18 cellular contexts compared by ENCODE assay signal in the genomic region with DNA sequence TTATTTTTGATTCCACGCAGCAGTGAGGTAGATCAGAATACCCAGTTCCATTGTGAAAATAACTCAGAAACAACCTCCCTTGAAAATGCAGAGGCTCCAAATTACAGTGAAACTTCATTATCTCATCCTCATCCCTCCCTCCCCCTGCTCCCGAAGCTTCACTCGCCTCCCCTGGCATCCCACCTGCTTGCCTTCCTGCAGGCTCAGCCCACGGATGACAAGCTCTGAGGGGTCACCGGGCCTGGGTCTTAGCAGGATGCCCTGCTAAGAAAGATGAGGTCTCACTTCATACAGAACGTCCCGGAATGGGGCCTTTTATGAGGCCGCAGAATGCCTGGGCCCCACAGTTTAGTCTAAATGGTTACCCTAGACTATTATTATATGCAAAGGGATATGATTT. TPM values are rescaled to one million over a fixed set of nuclear protein-coding genes. Genes with fewer than 3 reads are reported as not detected.
DNase-seq lines count a peak whose midpoint lies in the region; ATAC-seq and TF ChIP-seq lines count a peak whose summit lies in the region.
"Had no signal": no experiment of that assay in that cellular context is flagged by ENCODE, and none has a peak within 500 bp of the region (broad histone marks: within the 10 kb centered on the region; RNA-seq: fewer than 3 reads in every experiment).

No MANE protein-coding gene starts in this region.

- WGBS in H9 (ENCODE audit: extremely low coverage, insufficient read length, low lambda C conversion rate): no CpG with 5 or more reads among the region's 8 CpGs

- H3K4me2 ChIP-seq in H9 (ENCODE audit: insufficient read depth, insufficient read length, low read length): no peak overlapping the region

- H4K8ac ChIP-seq in H9 (replicated peaks; ENCODE audit: insufficient read length, low read depth, low read length): no peak overlapping the region

- no peak overlapping the region for H3K9ac ChIP-seq in H9 (ENCODE audit: extremely low read depth, insufficient read length, low read length)

- H3K4me3 Mint-ChIP-seq in H9 (no peak overlapping the region), brain (peak overlapping the region in 3 of 5 experiments; percentile 20 to 54 (median 28))

- no peak overlapping the region for H2AK5ac ChIP-seq in H9 (ENCODE audit: insufficient read length, low read length)

- no peak overlapping the region for H3K14ac ChIP-seq in H9 (ENCODE audit: insufficient read depth, low read length)

- H3K4me1 ChIP-seq in H9 (ENCODE audit: insufficient read depth, low read length): peaks cover 2% of the 10 kb centered on the region; the same call in 1 of the 2 replicates
- H3K4me1 ChIP-seq in upper lobe of right lung: peaks cover 22% of the 10 kb centered on the region

- H2BK5ac ChIP-seq in H9 (ENCODE audit: insufficient read length, low read length): no peak overlapping the region

- H3K27ac ChIP-seq in H9 (ENCODE audit: insufficient read length, low read depth, low read length) (no peak overlapping the region), upper lobe of right lung (no peak overlapping the region)
- H3K27ac ChIP-seq: C4-2B had no signal

- no peak overlapping the region for H2BK15ac ChIP-seq in H9 (ENCODE audit: low read depth, low read length)

- H4K20me1 ChIP-seq in H9 (ENCODE audit: control insufficient read depth, insufficient read depth, insufficient read length): no peaks in the 10 kb centered on the region

- H2AFZ ChIP-seq in H9 (ENCODE audit: low read length): no peak overlapping the region

- no peaks in the 10 kb centered on the region for H3K23me2 ChIP-seq in H9 (ENCODE audit: insufficient read length, low read depth, low read length, poor library complexity, severe bottlenecking)

- H3K18ac ChIP-seq in H9 (ENCODE audit: insufficient read length, low read depth, low read length): no peak overlapping the region

- peak; percentile 12 for DNase-seq in H9
- peak; percentile 49 for DNase-seq in mesenteric fat pad (ENCODE audit: low spot score)
- peak; percentile 12 for DNase-seq in stimulated activated CD8-positive, alpha-beta memory T cell treated with anti-CD3 and anti-CD28 coated beads, Interleukin-4, amount 100 ng/mL, for 48 hours
- no peak for DNase-seq in DMS53 treated with DMSO at 0.1 percent for 48 hours (lab: John Stamatoyannopoulos, UW; ENCODE audit: unreplicated experiment)
- no peak for DNase-seq in H4 (ENCODE audit: low spot score)
- DNase-seq in upper lobe of right lung: no peak
- DNase-seq: GDM1, Karpas-422, MV-4-11, NCI-H2029 treated with DMSO at 0.1 percent for 48 hours, NCI-H446, NCI-H526 had no signal

- H3K9me3 Mint-ChIP-seq in H9 (peaks cover 6 to 10% of the 10 kb centered on the region in 2 experiments), brain (peaks cover 12 to 43% (median 28%) of the 10 kb centered on the region in 5 experiments)

- no peak overlapping the region for H2BK120ac ChIP-seq in H9 (ENCODE audit: low read depth, low read length, poor library complexity, severe bottlenecking)

- no peak overlapping the region for H3K56ac ChIP-seq in H9 (ENCODE audit: insufficient read length, low read depth, low read length)

- no peak overlapping the region for H3K23ac ChIP-seq in H9 (ENCODE audit: insufficient read length, low read depth, low read length)

- no peak overlapping the region for H3K27ac Mint-ChIP-seq in H9
- H3K27ac Mint-ChIP-seq in brain: peak overlapping the region in 4 of 5 experiments; percentile 87 to 98 (median 95)

- H3K27me3 Mint-ChIP-seq in H9 (ENCODE audit: low read depth) (no peaks in the 10 kb centered on the region; the same call in none of the 2 replicates), brain (no peaks in the 10 kb centered on the region)

- peaks cover 0 to 17% (median 15%) of the 10 kb centered on the region in 3 experiments; a peak in 6 of 7 replicates for H3K36me3 Mint-ChIP-seq in H9 (ENCODE audit: insufficient read depth in 1 of 3, low read depth in 3 of 3)
- peaks cover 66% of the 10 kb centered on the region for H3K36me3 Mint-ChIP-seq in brain

- no peaks in the 10 kb centered on the region for H3K79me2 ChIP-seq in H9 (ENCODE audit: insufficient read depth, low read length)

- no peak for ATAC-seq in GM21390 (IDR thresholded peaks at IDR 0.05; ENCODE audit: unreplicated experiment)
- ATAC-seq in upper lobe of right lung: no peak

- H4K91ac ChIP-seq in H9 (ENCODE audit: insufficient read length, low read depth, low read length): no peak overlapping the region

- H2BK12ac ChIP-seq in H9 (ENCODE audit: insufficient read length, low read depth, low read length): no peak overlapping the region

- intact Hi-C loops in upper lobe of right lung (cut with DNase I): no loop called here

- H3K4me1 Mint-ChIP-seq in H9 (peaks cover 23 to 41% of the 10 kb centered on the region in 2 experiments), brain (peaks cover 89% of the 10 kb centered on the region)

- no peaks in the 10 kb centered on the region for H3K27me3 ChIP-seq in H9 (ENCODE audit: insufficient read depth, low read length)
- no peaks in the 10 kb centered on the region for H3K27me3 ChIP-seq in upper lobe of right lung

- H3T11ph ChIP-seq in H9 (ENCODE audit: low read length): no peak overlapping the region

- no peaks in the 10 kb centered on the region for H3K36me3 ChIP-seq in upper lobe of right lung
- H3K36me3 ChIP-seq: HAP-1 had no signal

- no peak overlapping the region for H2BK20ac ChIP-seq in H9 (ENCODE audit: low read depth, low read length, poor library complexity, severe bottlenecking)

- no peaks in the 10 kb centered on the region for H3K79me1 ChIP-seq in H9 (ENCODE audit: insufficient read depth, low read depth, low read length, poor library complexity, severe bottlenecking)

- H4K5ac ChIP-seq in H9 (ENCODE audit: insufficient read length, low read depth, low read length): no peak overlapping the region

- TF ChIP-seq CTCF in H9 (conservative IDR thresholded peaks at IDR 0.05) (no peak), brain (conservative IDR thresholded peaks at IDR 0.05) (no peak), upper lobe of right lung (IDR thresholded peaks at IDR 0.05) (no peak)

- H3K4me3 ChIP-seq in upper lobe of right lung: no peak overlapping the region
- H3K4me3 ChIP-seq: HAP-1 had no signal

- H3K9me3 ChIP-seq in H9 (ENCODE audit: control insufficient read depth, low read depth, low read length) (no peaks in the 10 kb centered on the region), upper lobe of right lung (peaks cover 6% of the 10 kb centered on the region)

- no peak overlapping the region for H3K4ac ChIP-seq in H9 (ENCODE audit: low read depth, low read length)

RNA-seq across cellular contexts. Expression of a gene that starts 20.2 kb away (rescaled TPM):
- 16.3 and 18.3 TPM in 2 replicates for total RNA-seq in H9 (2021)
- 516 TPM for polyA plus RNA-seq in brain (ENCODE audit: insufficient read depth, low read depth, low replicate concordance)
- total RNA-seq in mesenteric fat pad: 21.5 TPM
- 12.8 and 15.8 TPM in 2 replicates for total RNA-seq in H4 (2014; rRNA removed; shearing (Covaris generic))
- total RNA-seq in upper lobe of right lung: 59.0 TPM
- total RNA-seq: OCI-LY7 had no signal

RNA-seq across cellular contexts. Expression of a gene that starts 31.7 kb away (rescaled TPM):
- total RNA-seq in H9 (2021): 0.70 and 0.79 TPM in 2 replicates
- polyA plus RNA-seq in brain (ENCODE audit: insufficient read depth, low read depth, low replicate concordance): 0.63 TPM
- 3.2 TPM for total RNA-seq in mesenteric fat pad
- not detected in 2 replicates for total RNA-seq in H4 (2014; rRNA removed; shearing (Covaris generic))
- 3.6 TPM for total RNA-seq in upper lobe of right lung
- total RNA-seq: M059J, OCI-LY7 had no signal

RNA-seq across cellular contexts. Expression of a gene that starts 59.2 kb away (rescaled TPM):
- total RNA-seq in H9 (2021) (0.15 and 0.42 TPM in 2 replicates), mesenteric fat pad (0.45 TPM), upper lobe of right lung (1.3 TPM)
- 9.6 TPM for polyA plus RNA-seq in brain (ENCODE audit: insufficient read depth, low read depth, low replicate concordance)
- not detected in 2 replicates for total RNA-seq in H4 (2014; rRNA removed; shearing (Covaris generic))
- total RNA-seq: M059J, OCI-LY7 had no signal

Comparison
In these comparisons a context has a peak if more than half of its experiments do, and no peak if none do; other contexts are left out.
1. DNase-seq: peak in H9 (single experiment), mesenteric fat pad (single experiment) and stimulated activated CD8-positive, alpha-beta memory T cell treated with anti-CD3 and anti-CD28 coated beads, Interleukin-4, amount 100 ng/mL, for 48 hours (single experiment); none in DMS53 treated with DMSO at 0.1 percent for 48 hours (single experiment), H4 (single experiment) and upper lobe of right lung (single experiment).
2. H3K27ac Mint-ChIP-seq: peak in brain (4 of 5); none in H9 (0 of 3).
3. H3K4me3 Mint-ChIP-seq: peak in brain (3 of 5); none in H9 (0 of 2).